ENCODE assay signal across 29 cellular contexts in the genomic region with DNA sequence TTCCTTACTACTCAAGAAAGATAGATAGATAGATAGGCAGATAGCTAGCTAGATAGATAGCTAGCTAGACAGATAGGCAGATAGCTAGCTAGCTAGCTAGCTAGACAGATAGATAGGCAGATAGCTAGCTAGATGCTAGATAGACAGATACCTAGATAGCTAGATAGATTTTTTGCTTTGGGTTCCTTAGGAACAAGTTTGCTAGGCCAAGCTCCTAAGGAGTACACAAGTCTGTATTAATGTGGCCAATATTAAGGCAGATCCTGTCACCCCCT.
"Had no signal": no experiment of that assay in that cellular context is flagged by ENCODE, and none has a peak within 500 bp of the region (broad histone marks: within the 10 kb centered on the region; RNA-seq: fewer than 3 reads in every experiment).

No MANE protein-coding gene starts in this region.

- H3K4me3 Mint-ChIP-seq: activated CD4-positive, alpha-beta memory T cell treated with anti-CD3 and anti-CD28 coated beads, Interleukin-2, amount 10 ng/mL, durations not matched to agents 7 days and 5 days; activated CD4-positive, alpha-beta T cell treated with anti-CD3 and anti-CD28 coated beads for 36 hours; activated CD4-positive, alpha-beta T cell treated with anti-CD3 and anti-CD28 coated beads, Interleukin-2, amount 10 ng/mL, durations not matched to agents 7 days and 5 days; activated naive CD4-positive, alpha-beta T cell treated with anti-CD3 and anti-CD28 coated beads, Interleukin-2, amount 10 ng/mL, durations not matched to agents 7 days and 5 days; activated naive CD8-positive, alpha-beta T cell treated with anti-CD3 and anti-CD28 coated beads, Interleukin-2, amount 10 ng/mL, durations not matched to agents 7 days and 5 days; activated T-cell treated with anti-CD3 and anti-CD28 coated beads, Interleukin-2, amount 50 U/mL, for 24 hours; activated T-cell treated with anti-CD3 and anti-CD28 coated beads, Interleukin-2, amount 50 U/mL, for 72 hours; brain; T-helper 1 cell treated with Interleukin-12 subunit alpha and Interleukin-12 subunit beta and Interleukin-4 antibody, amounts not matched to agents 30 μg/mL and 1 μg/mL, for 36 hours had no signal

- H3K27ac Mint-ChIP-seq: activated CD4-positive, alpha-beta memory T cell treated with anti-CD3 and anti-CD28 coated beads, Interleukin-2, amount 10 ng/mL, durations not matched to agents 7 days and 5 days; activated CD4-positive, alpha-beta T cell treated with anti-CD3 and anti-CD28 coated beads for 36 hours; activated CD4-positive, alpha-beta T cell treated with anti-CD3 and anti-CD28 coated beads, Interleukin-2, amount 10 ng/mL, durations not matched to agents 7 days and 5 days; activated naive CD4-positive, alpha-beta T cell treated with anti-CD3 and anti-CD28 coated beads, Interleukin-2, amount 10 ng/mL, durations not matched to agents 7 days and 5 days; activated naive CD4-positive, alpha-beta T cell treated with anti-CD3 and anti-CD28 coated beads, Interleukin-2, amount 50 U/mL, for 72 hours; activated naive CD8-positive, alpha-beta T cell treated with anti-CD3 and anti-CD28 coated beads, Interleukin-2, amount 10 ng/mL, durations not matched to agents 7 days and 5 days; activated T-cell treated with anti-CD3 and anti-CD28 coated beads, Interleukin-2, amount 50 U/mL, for 24 hours; activated T-cell treated with anti-CD3 and anti-CD28 coated beads, Interleukin-2, amount 50 U/mL, for 72 hours; brain; T-helper 1 cell treated with Interleukin-12 subunit alpha and Interleukin-12 subunit beta and Interleukin-4 antibody, amounts not matched to agents 30 μg/mL and 1 μg/mL, for 36 hours had no signal

- H3K27ac ChIP-seq: ascending aorta, breast epithelium, cardiac muscle cell, colonic mucosa, epithelial cell of prostate, esophagus squamous epithelium, gastroesophageal sphincter had no signal

- H3K9me3 Mint-ChIP-seq: activated CD4-positive, alpha-beta T cell treated with anti-CD3 and anti-CD28 coated beads, Interleukin-2, amount 10 ng/mL, durations not matched to agents 7 days and 5 days; activated naive CD4-positive, alpha-beta T cell treated with anti-CD3 and anti-CD28 coated beads, Interleukin-2, amount 10 ng/mL, durations not matched to agents 7 days and 5 days; activated naive CD4-positive, alpha-beta T cell treated with anti-CD3 and anti-CD28 coated beads, Interleukin-2, amount 50 U/mL, for 72 hours; activated naive CD8-positive, alpha-beta T cell treated with anti-CD3 and anti-CD28 coated beads, Interleukin-2, amount 10 ng/mL, durations not matched to agents 7 days and 5 days; activated T-cell treated with anti-CD3 and anti-CD28 coated beads, Interleukin-2, amount 50 U/mL, for 24 hours; activated T-cell treated with anti-CD3 and anti-CD28 coated beads, Interleukin-2, amount 50 U/mL, for 72 hours; T-helper 1 cell treated with Interleukin-12 subunit alpha and Interleukin-12 subunit beta and Interleukin-4 antibody, amounts not matched to agents 30 μg/mL and 1 μg/mL, for 36 hours had no signal

- H3K9me3 ChIP-seq: ascending aorta, breast epithelium, colonic mucosa, esophagus squamous epithelium, gastroesophageal sphincter had no signal

- H3K4me1 Mint-ChIP-seq: activated CD4-positive, alpha-beta T cell treated with anti-CD3 and anti-CD28 coated beads for 36 hours; activated CD4-positive, alpha-beta T cell treated with anti-CD3 and anti-CD28 coated beads, Interleukin-2, amount 10 ng/mL, durations not matched to agents 7 days and 5 days; activated naive CD8-positive, alpha-beta T cell treated with anti-CD3 and anti-CD28 coated beads, Interleukin-2, amount 10 ng/mL, durations not matched to agents 7 days and 5 days; brain had no signal

- H3K4me3 ChIP-seq: ascending aorta, breast epithelium, cardiac muscle cell, colonic mucosa, esophagus squamous epithelium, gastroesophageal sphincter had no signal

- ATAC-seq: activated CD4-positive, alpha-beta T cell treated with anti-CD3 and anti-CD28 coated beads for 36 hours; activated naive CD4-positive, alpha-beta T cell treated with anti-CD3 and anti-CD28 coated beads, Interleukin-2, amount 50 U/mL, for 72 hours; activated T-cell treated with anti-CD3 and anti-CD28 coated beads, Interleukin-2, amount 50 U/mL, for 72 hours; gastroesophageal sphincter had no signal

- H3K36me3 Mint-ChIP-seq: activated naive CD4-positive, alpha-beta T cell treated with anti-CD3 and anti-CD28 coated beads, Interleukin-2, amount 10 ng/mL, durations not matched to agents 7 days and 5 days; activated naive CD8-positive, alpha-beta T cell treated with anti-CD3 and anti-CD28 coated beads, Interleukin-2, amount 10 ng/mL, durations not matched to agents 7 days and 5 days; brain had no signal

- H3K27me3 ChIP-seq: ascending aorta, colonic mucosa had no signal

- H3K4me1 ChIP-seq: ascending aorta, breast epithelium, colonic mucosa, esophagus squamous epithelium, gastroesophageal sphincter had no signal

- H3K36me3 ChIP-seq: ascending aorta, breast epithelium, cardiac muscle cell, colonic mucosa, esophagus squamous epithelium, gastroesophageal sphincter had no signal

- DNase-seq: activated CD4-positive, alpha-beta memory T cell treated with anti-CD3 and anti-CD28 coated beads, Interleukin-2, amount 10 ng/mL, durations not matched to agents 7 days and 5 days; activated CD4-positive, alpha-beta T cell treated with anti-CD3 and anti-CD28 coated beads for 36 hours; activated CD4-positive, alpha-beta T cell treated with anti-CD3 and anti-CD28 coated beads, Interleukin-2, amount 10 ng/mL, durations not matched to agents 7 days and 5 days; activated CD4-positive, alpha-beta T cell treated with anti-CD3 and anti-CD28 coated beads, Interleukin-2, amount 50 U/mL, for 4 hours; activated CD4-positive, CD25-positive, alpha-beta regulatory T cell; activated CD4-positive, CD25-positive, alpha-beta regulatory T cell treated with anti-CD3 and anti-CD28 coated beads, Interleukin-2, amount 50 U/mL, for 72 hours; activated CD8-positive, alpha-beta memory T cell treated with anti-CD3 and anti-CD28 coated beads, Interleukin-2, amount 50 U/mL, for 48 hours; activated gamma-delta T cell; activated naive CD4-positive, alpha-beta T cell; activated naive CD4-positive, alpha-beta T cell treated with anti-CD3 and anti-CD28 coated beads, Interleukin-2, amount 10 ng/mL, durations not matched to agents 7 days and 5 days; activated naive CD8-positive, alpha-beta T cell treated with anti-CD3 and anti-CD28 coated beads, Interleukin-2, amount 10 ng/mL, durations not matched to agents 7 days and 5 days; activated T-cell treated with anti-CD3 and anti-CD28 coated beads for 4 hours; activated T-cell treated with anti-CD3 and anti-CD28 coated beads, Interleukin-2, amount 50 U/mL, for 24 hours; activated T-cell treated with anti-CD3 and anti-CD28 coated beads, Interleukin-2, amount 50 U/mL, for 72 hours; central memory CD4-positive, alpha-beta T cell; cerebellar nuclear complex; colonic mucosa; effector CD8-positive, alpha-beta T cell; esophagus squamous epithelium; foreskin melanocyte; T1000 had no signal
